Comparison of ENCODE assay signal across 19 cellular contexts in the genomic region with DNA sequence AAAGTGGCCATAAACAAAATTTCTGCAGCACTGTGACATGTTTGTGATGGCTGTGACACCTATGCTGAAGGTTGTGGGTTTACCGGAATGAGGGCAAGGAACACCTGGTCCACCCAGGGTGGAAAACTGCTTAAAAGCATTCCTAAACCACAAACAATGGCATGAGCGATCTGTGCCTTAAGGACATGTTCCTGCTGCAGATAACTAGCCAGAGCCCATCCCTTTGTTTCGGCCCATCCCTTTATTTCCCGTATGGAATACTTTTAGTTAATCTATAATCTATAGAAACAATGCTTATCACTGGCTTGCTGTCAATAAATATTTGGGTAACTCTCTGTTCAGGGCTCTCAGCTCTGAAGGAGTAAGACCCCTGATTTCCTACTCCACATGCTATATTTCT. TPM values are rescaled to one million over a fixed set of nuclear protein-coding genes. Genes with fewer than 3 reads are reported as not detected.
"Had no signal": no experiment of that assay in that cellular context is flagged by ENCODE, and none has a peak within 500 bp of the region (broad histone marks: within the 10 kb centered on the region; RNA-seq: fewer than 3 reads in every experiment).

No MANE protein-coding gene starts in this region.

RNA-seq across cellular contexts. Expression of a gene that starts 12.1 kb away (rescaled TPM):
- total RNA-seq: activated naive CD4-positive, alpha-beta T cell treated with anti-CD3 and anti-CD28 coated beads for 36 hours; activated naive CD4-positive, alpha-beta T cell treated with anti-CD3 and anti-CD28 coated beads, Interleukin-2, amount 50 U/mL, for 72 hours; activated naive CD8-positive, alpha-beta T cell treated with anti-CD3 and anti-CD28 coated beads for 36 hours; activated naive CD8-positive, alpha-beta T cell treated with anti-CD3 and anti-CD28 coated beads, Interleukin-2, amount 10 ng/mL, durations not matched to agents 7 days and 5 days; activated T-cell treated with anti-CD3 and anti-CD28 coated beads, Interleukin-2, amount 50 U/mL, for 4 hours; activated T-cell treated with anti-CD3 and anti-CD28 coated beads, Interleukin-2, amount 50 U/mL, for 72 hours; activated T-helper 1 cell treated with anti-CD3 and anti-CD28 coated beads, Interleukin-12 subunit alpha, Interleukin-12 subunit beta, Interleukin-2, Interleukin-4 antibody, amounts not matched to agents 30 ng/mL and 10 ng/mL and 1 ng/mL, durations not matched to agents 14 hours and 24 hours and 36 hours; activated T-helper 17 cell treated with anti-CD3 and anti-CD28 coated beads, Interleukin-2, amount 50 U/mL, for 72 hours; activated T-helper 2 cell treated with anti-CD3 and anti-CD28 coated beads, Interferon-gamma antibody, Interleukin-2, Interleukin-4, amounts not matched to agents 10 μg/mL and 5 μg/mL and 100 μg/mL, durations not matched to agents 14 hours and 24 hours and 36 hours; adrenal gland; ascending aorta; astrocyte; body of pancreas; breast epithelium; bronchial epithelial cell; cardiac muscle cell; chondrocyte had no signal
- polyA plus RNA-seq: adrenal gland, aorta, cardiac muscle cell had no signal

RNA-seq across cellular contexts. Expression of a gene that starts 56.8 kb away (rescaled TPM):
- total RNA-seq: activated naive CD4-positive, alpha-beta T cell treated with anti-CD3 and anti-CD28 coated beads for 36 hours; activated T-cell treated with anti-CD3 and anti-CD28 coated beads, Interleukin-2, amount 50 U/mL, for 4 hours; activated T-cell treated with anti-CD3 and anti-CD28 coated beads, Interleukin-2, amount 50 U/mL, for 72 hours; activated T-helper 1 cell treated with anti-CD3 and anti-CD28 coated beads, Interleukin-12 subunit alpha, Interleukin-12 subunit beta, Interleukin-2, Interleukin-4 antibody, amounts not matched to agents 30 ng/mL and 10 ng/mL and 1 ng/mL, durations not matched to agents 14 hours and 24 hours and 36 hours; activated T-helper 2 cell treated with anti-CD3 and anti-CD28 coated beads, Interferon-gamma antibody, Interleukin-2, Interleukin-4, amounts not matched to agents 10 μg/mL and 5 μg/mL and 100 μg/mL, durations not matched to agents 14 hours and 24 hours and 36 hours; astrocyte; cardiac septum; chondrocyte had no signal
